Comparison of ENCODE assay signal across 1 cellular context in genomic region chr3:24495334-24495994, GRCh38.
TF ChIP-seq lines count a peak whose summit lies in the region.

No MANE protein-coding gene starts in this region.

TF ChIP-seq in IMR-90, 13 proteins besides CTCF, POLR2A, EP300 and RAD21 (continued from another document):
- TF ChIP-seq SMC3 (IDR thresholded peaks at IDR 0.05; ENCODE audit: low read depth, low read length) = no peak
- no peak for TF ChIP-seq CEBPB (IDR thresholded peaks at IDR 0.05; ENCODE audit: low read depth, low read length)
- TF ChIP-seq RFX5 (IDR thresholded peaks at IDR 0.05; ENCODE audit: low read depth, low read length) = no peak
- TF ChIP-seq FOS (IDR thresholded peaks at IDR 0.05; ENCODE audit: low read depth, low read length) = no peak
- TF ChIP-seq MAZ (IDR thresholded peaks at IDR 0.05; ENCODE audit: borderline replicate concordance, low read depth, low read length) = no peak
- no peak for TF ChIP-seq CHD1 (IDR thresholded peaks at IDR 0.05; ENCODE audit: low read depth, low read length)
- no peak for TF ChIP-seq MXI1 (IDR thresholded peaks at IDR 0.05; ENCODE audit: borderline replicate concordance, low read depth, low read length)
- no peak for TF ChIP-seq USF2 (IDR thresholded peaks at IDR 0.05; ENCODE audit: low read depth, low read length)
